8 cellular contexts compared by ENCODE assay signal in the genomic region with DNA sequence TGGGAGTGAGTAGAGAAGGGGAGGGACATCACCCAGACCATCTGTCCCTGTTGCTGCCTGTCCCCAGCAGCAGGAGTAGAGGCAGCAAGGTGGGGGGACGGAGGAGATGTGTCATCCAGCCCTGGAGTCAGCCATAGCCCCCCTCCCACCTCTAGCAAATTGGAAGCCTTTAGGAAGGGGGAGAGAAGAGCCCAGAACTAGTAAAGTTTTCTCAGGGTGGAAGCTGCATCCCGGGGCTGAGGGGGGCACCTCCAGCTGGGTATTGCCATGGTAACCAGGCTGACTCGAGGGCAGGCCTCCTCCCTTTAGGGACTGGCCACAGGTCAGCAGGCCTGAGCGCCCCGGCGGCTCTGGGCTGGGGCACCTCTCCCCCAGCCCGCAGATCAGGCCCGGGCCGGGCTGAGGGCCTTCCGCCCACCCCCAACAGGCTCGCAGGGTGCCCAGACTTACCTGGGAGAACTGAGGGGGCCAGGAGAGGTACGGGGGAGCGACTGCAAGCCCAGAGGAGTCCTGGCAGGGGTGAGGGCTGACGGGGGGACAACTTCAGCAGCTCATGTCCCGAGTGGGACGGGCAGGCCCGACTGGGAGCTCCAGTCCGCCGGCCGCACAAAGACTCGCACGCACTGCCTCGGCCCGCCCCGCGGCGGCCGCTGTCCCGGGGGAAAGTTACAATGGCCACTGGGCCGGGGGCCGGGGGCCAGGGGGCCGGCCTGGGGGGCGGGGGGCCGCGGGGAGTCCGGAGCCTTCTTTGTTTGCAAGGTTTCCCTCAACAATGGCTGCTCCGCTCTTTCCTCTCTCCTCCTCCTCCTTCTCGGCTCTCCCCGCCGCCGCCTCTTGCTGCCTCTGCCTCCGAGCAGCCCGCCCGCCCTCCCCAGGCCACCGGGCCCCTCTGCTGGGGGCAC. TPM values are rescaled to one million over a fixed set of nuclear protein-coding genes. Genes with fewer than 3 reads are reported as not detected.
DNase-seq lines count a peak whose midpoint lies in the region; ATAC-seq and TF ChIP-seq lines count a peak whose summit lies in the region.

No MANE protein-coding gene starts in this region.

- H3K27me3 ChIP-seq in BE2C (no peaks in the 10 kb centered on the region), KMS-11 (ENCODE audit: insufficient read depth, low read depth) (no peaks in the 10 kb centered on the region), adrenal gland (no peaks in the 10 kb centered on the region), smooth muscle cell (ENCODE audit: low read depth) (no peaks in the 10 kb centered on the region)

- DNase-seq in BE2C (no peak), adrenal gland (peak in 3 of 7 donors; percentile 24 to 47 (median 40)), smooth muscle cell (lab: John Stamatoyannopoulos, UW; ENCODE audit: unreplicated experiment) (no peak), HuH-7 (ENCODE audit: low spot score) (no peak), NCI-H187 (lab: John Stamatoyannopoulos, UW) (no peak)

- H4K20me1 ChIP-seq in KMS-11 (ENCODE audit: insufficient read depth), result no peaks in the 10 kb centered on the region; the same call in 1 of the 2 replicates
- H4K20me1 ChIP-seq in smooth muscle cell (ENCODE audit: low read depth), result peaks cover 80% of the 10 kb centered on the region

- TF ChIP-seq POLR2A in adrenal gland (IDR thresholded peaks at IDR 0.05), result no peak

- peaks cover 23% of the 10 kb centered on the region for H3K4me1 ChIP-seq in BE2C
- H3K4me1 ChIP-seq in KMS-11 (ENCODE audit: low read depth, poor library complexity, severe bottlenecking), result peaks cover 48% of the 10 kb centered on the region
- H3K4me1 ChIP-seq in adrenal gland (replicated peaks in 1 of 2), result peaks cover 53 to 65% of the 10 kb centered on the region in 2 donors
- H3K4me1 ChIP-seq in smooth muscle cell (ENCODE audit: low read depth), result peaks cover 53% of the 10 kb centered on the region

- ATAC-seq in GM19324 (IDR thresholded peaks at IDR 0.05; ENCODE audit: low FRiP score, unreplicated experiment), result peak; percentile 10

- TF ChIP-seq CTCF in BE2C (IDR thresholded peaks at IDR 0.05; ENCODE audit: low read depth, low read length) (no peak), KMS-11 (conservative IDR thresholded peaks at IDR 0.05; ENCODE audit: low read depth, low read length) (no peak), adrenal gland (IDR thresholded peaks at IDR 0.05) (no peak), smooth muscle cell (IDR thresholded peaks at IDR 0.05; ENCODE audit: borderline replicate concordance, insufficient read depth, poor library complexity, severe bottlenecking) (no peak)

- no peaks in the 10 kb centered on the region for H3K9me3 ChIP-seq in BE2C
- no peaks in the 10 kb centered on the region for H3K9me3 ChIP-seq in adrenal gland (replicated peaks in 1 of 3)
- H3K9me3 ChIP-seq in iPS-18c (ENCODE audit: control insufficient read depth, insufficient read depth, low read length), result no peaks in the 10 kb centered on the region
- no peaks in the 10 kb centered on the region for H3K9me3 ChIP-seq in smooth muscle cell (replicated peaks; ENCODE audit: low read depth)

- peak overlapping the region; percentile 35; the same call in 1 of the 2 replicates for H3K27ac ChIP-seq in KMS-11
- peak overlapping the region in 4 of 5 donors; percentile 74 to 99 (median 86) for H3K27ac ChIP-seq in adrenal gland
- H3K27ac ChIP-seq in smooth muscle cell (ENCODE audit: low read depth), result peak overlapping the region; percentile 91

- H3F3A ChIP-seq in smooth muscle cell (ENCODE audit: low read depth), result peaks cover 23% of the 10 kb centered on the region

- H3K4me2 ChIP-seq in KMS-11 (peak overlapping the region; percentile 100), smooth muscle cell (peak overlapping the region; percentile 97)

- intact Hi-C loops in adrenal gland (cut with DNase I), result no loop called here

- peaks cover 27% of the 10 kb centered on the region for H3K36me3 ChIP-seq in BE2C
- H3K36me3 ChIP-seq in KMS-11 (ENCODE audit: insufficient read depth), result no peaks in the 10 kb centered on the region; the same call in 1 of the 2 replicates
- peaks cover 0 to 26% of the 10 kb centered on the region in 2 donors for H3K36me3 ChIP-seq in adrenal gland (replicated peaks in 1 of 2)
- H3K36me3 ChIP-seq in smooth muscle cell (ENCODE audit: low read depth), result peaks cover 3% of the 10 kb centered on the region

- H3K4me3 ChIP-seq in BE2C (ENCODE audit: low read depth, low read length) (peak overlapping the region; percentile 74), KMS-11 (IDR thresholded peaks at IDR 0.05; ENCODE audit: insufficient read depth, low read depth, low read length) (no peak overlapping the region), adrenal gland (peak overlapping the region in 2 of 4 donors; percentile 67 to 79), iPS-18c (ENCODE audit: insufficient read depth, low read depth, low read length) (peak overlapping the region; percentile 76), smooth muscle cell (peak overlapping the region; percentile 90)

- H3K79me2 ChIP-seq in KMS-11 (ENCODE audit: insufficient read depth, low read depth), result peaks cover 67% of the 10 kb centered on the region
- peaks cover 74% of the 10 kb centered on the region for H3K79me2 ChIP-seq in smooth muscle cell (ENCODE audit: low read depth)

- H2AFZ ChIP-seq in KMS-11 (ENCODE audit: low read depth), result no peak overlapping the region
- H2AFZ ChIP-seq in smooth muscle cell (ENCODE audit: low read depth), result no peak overlapping the region

- H3K9ac ChIP-seq in KMS-11 (peak overlapping the region; percentile 61; the same call in 1 of the 2 replicates), smooth muscle cell (ENCODE audit: low read depth) (peak overlapping the region; percentile 95)

- 0 to 7% (median 3%) methylated on average over 3 to 44 of the region's 45 CpGs for WGBS in adrenal gland, 4 donors
- WGBS in smooth muscle cell (ENCODE audit: low lambda C conversion rate), result under 1% methylated on average over 32 of the region's 45 CpGs

RNA-seq across cellular contexts. Expression of a gene that starts 6.0 kb away (rescaled TPM):
- polyA plus RNA-seq in BE2C (2012; ENCODE audit: insufficient read depth, insufficient read length, low read depth), result 259 TPM
- total RNA-seq in adrenal gland (10 to 100 TPM; 24.1 to 68.0 (median 55.2) TPM), smooth muscle cell (52.5 and 56.3 TPM in 2 replicates)
- polyA plus RNA-seq in adrenal gland (10 to 100 TPM; 24.7 to 76.9 (median 24.8) TPM), smooth muscle cell (34.4 and 42.9 TPM in 2 replicates)

RNA-seq across cellular contexts. Expression of a gene that starts 18.6 kb away (rescaled TPM):
- polyA plus RNA-seq in BE2C (2012; ENCODE audit: insufficient read depth, insufficient read length, low read depth), result 132 TPM
- total RNA-seq in adrenal gland, result 10 to 100 TPM; 11.1 to 39.9 (median 20.0) TPM
- 10 to 100 TPM; 24.7 to 35.8 (median 35.2) TPM for polyA plus RNA-seq in adrenal gland
- 22.2 and 38.1 TPM in 2 replicates for total RNA-seq in smooth muscle cell
- 36.0 and 39.0 TPM in 2 replicates for polyA plus RNA-seq in smooth muscle cell

RNA-seq across cellular contexts. Expression of a gene that starts 38.0 kb away (rescaled TPM):
- 250 TPM for polyA plus RNA-seq in BE2C (2012; ENCODE audit: insufficient read depth, insufficient read length, low read depth)
- 10 to 100 TPM; 26.2 to 59.4 (median 32.8) TPM for total RNA-seq in adrenal gland
- polyA plus RNA-seq in adrenal gland, result 100 to 1,000 TPM in 1 of 3 donors, 10 to 100 TPM in 2; 18.6 to 111 (median 21.6) TPM
- total RNA-seq in smooth muscle cell, result 41.2 and 50.5 TPM in 2 replicates
- 44.4 and 46.6 TPM in 2 replicates for polyA plus RNA-seq in smooth muscle cell

RNA-seq across cellular contexts. Expression of a gene that starts 49.1 kb away (rescaled TPM):
- 29.2 TPM for polyA plus RNA-seq in BE2C (2012; ENCODE audit: insufficient read depth, insufficient read length, low read depth)
- 10 to 100 TPM; 20.1 to 46.0 (median 27.3) TPM for total RNA-seq in adrenal gland
- polyA plus RNA-seq in adrenal gland, result 10 to 100 TPM in 1 of 3 donors, 1 to 10 TPM in 2; 4.5 to 13.0 (median 9.5) TPM
- total RNA-seq in smooth muscle cell, result 11.9 and 13.8 TPM in 2 replicates
- 14.3 and 15.6 TPM in 2 replicates for polyA plus RNA-seq in smooth muscle cell

RNA-seq across cellular contexts. Expression of a gene that starts 58.2 kb away (rescaled TPM):
- 11.7 TPM for polyA plus RNA-seq in BE2C (2012; ENCODE audit: insufficient read depth, insufficient read length, low read depth)
- total RNA-seq in adrenal gland (10 to 100 TPM; 13.9 to 29.7 (median 22.1) TPM), smooth muscle cell (6.5 and 7.6 TPM in 2 replicates)
- polyA plus RNA-seq in adrenal gland (10 to 100 TPM; 13.9 to 23.1 (median 16.7) TPM), smooth muscle cell (10.8 and 12.4 TPM in 2 replicates)

Comparison
In these comparisons a context has a peak if more than half of its experiments do, and no peak if none do; other contexts are left out.
1. H3K27ac ChIP-seq: peak in every context shown above with its lines; median percentile 91 in smooth muscle cell; 86 in adrenal gland; 35 in KMS-11.